ENCODE assay signal across 8 cellular contexts in genomic region chr9:129889936-129890717, GRCh38. TPM values are rescaled to one million over a fixed set of nuclear protein-coding genes. Genes with fewer than 3 reads are reported as not detected.
A peak's percentile ranks its signal among the peaks of the same experiment; 100 is the strongest.
DNase-seq lines count a peak whose midpoint lies in the region; ATAC-seq and TF ChIP-seq lines count a peak whose summit lies in the region.

No MANE protein-coding gene starts in this region.

- H3K36me3 ChIP-seq in endodermal cell (ENCODE audit: control insufficient read depth, insufficient read depth, low read length), result peaks cover 23% of the 10 kb centered on the region

- no peaks in the 10 kb centered on the region for H3K9me3 ChIP-seq in endodermal cell (ENCODE audit: control insufficient read depth, low read length)

- H3K27ac Mint-ChIP-seq in endodermal cell, result peak overlapping the region; percentile 56

- H3K36me3 Mint-ChIP-seq in endodermal cell (ENCODE audit: low read depth), result peaks cover 36% of the 10 kb centered on the region

- no peak for TF ChIP-seq CTCF in endodermal cell (conservative IDR thresholded peaks at IDR 0.05)

- no peak overlapping the region for H3K9ac ChIP-seq in endodermal cell (ENCODE audit: extremely low read depth, low read length, poor library complexity, severe bottlenecking)

- no peaks in the 10 kb centered on the region for H3K27me3 ChIP-seq in endodermal cell (ENCODE audit: control insufficient read depth, insufficient read depth, low read length, poor library complexity, severe bottlenecking)

- H3K4me1 Mint-ChIP-seq in endodermal cell, result peaks cover 16% of the 10 kb centered on the region

- DNase-seq in endodermal cell, result peak; percentile 87
- DNase-seq in stimulated activated CD4-positive, alpha-beta T cell treated with anti-CD3 and anti-CD28 coated beads, Interleukin-4, amount 100 ng/mL, for 4 hours, result peak; percentile 71 to 76
- DNase-seq in HPDE6-E6E7 (ENCODE audit: extremely low spot score), result no peak
- DNase-seq in cerebellar cortex (ENCODE audit: low spot score), result no peak

- ATAC-seq in activated CD4-positive, CD25-positive, alpha-beta regulatory T cell treated with anti-CD3 and anti-CD28 coated beads, Interleukin-2, amount 50 U/mL, for 24 hours, result peak; percentile 1
- ATAC-seq in GM18870 (IDR thresholded peaks at IDR 0.05; ENCODE audit: unreplicated experiment), result no peak
- no peak for ATAC-seq in SK-N-SH treated with all-trans-retinoic acid at 6 μM for 48 hours

- H3K27me3 Mint-ChIP-seq in endodermal cell (ENCODE audit: insufficient read depth), result no peaks in the 10 kb centered on the region

- H3K9me3 Mint-ChIP-seq in endodermal cell, result no peaks in the 10 kb centered on the region

- H3K4me3 ChIP-seq in endodermal cell (ENCODE audit: low read length), result no peak overlapping the region

- peak; percentile 13 for TF ChIP-seq POLR2A in GM19099 (IDR thresholded peaks at IDR 0.05; ENCODE audit: extremely low read depth, insufficient read length, low read depth)

- peak overlapping the region; percentile 38 for H3K4me3 Mint-ChIP-seq in endodermal cell

- 71 to 76% methylated on average over 11 to 37 of the region's 37 CpGs for WGBS in endodermal cell (ENCODE audit: insufficient coverage in 1 of 2, insufficient read length in 1 of 2), 2 experiments

- peak overlapping the region; percentile 32 for H3K27ac ChIP-seq in endodermal cell (ENCODE audit: low read depth, low read length)

- peaks cover 4% of the 10 kb centered on the region for H3K4me1 ChIP-seq in endodermal cell (ENCODE audit: control insufficient read depth, insufficient read depth, low read length)

TF ChIP-seq in SK-N-SH treated with all-trans-retinoic acid at 6 μM for 48 hours, 23 proteins besides CTCF, POLR2A, EP300 and RAD21:
- TF ChIP-seq TSHZ2 (CRISPR knock-in tag; IDR thresholded peaks at IDR 0.05) (no peak), TCF4 (CRISPR knock-in tag; IDR thresholded peaks at IDR 0.05; ENCODE audit: borderline replicate concordance) (no peak), PPARA (CRISPR knock-in tag; IDR thresholded peaks at IDR 0.05; ENCODE audit: borderline replicate concordance) (no peak), ARNTL (CRISPR knock-in tag; IDR thresholded peaks at IDR 0.05; ENCODE audit: borderline replicate concordance, low read depth) (no peak), ZC3H10 (CRISPR knock-in tag; IDR thresholded peaks at IDR 0.05) (no peak), RARB (CRISPR knock-in tag; IDR thresholded peaks at IDR 0.05) (no peak), ZFP30 (CRISPR knock-in tag; IDR thresholded peaks at IDR 0.05) (no peak), TOX (CRISPR knock-in tag; IDR thresholded peaks at IDR 0.05; ENCODE audit: borderline replicate concordance) (no peak)

RNA-seq across cellular contexts. Expression of gene USP20, which starts 54.9 kb away (rescaled TPM):
- total RNA-seq in endodermal cell, result 10 to 100 TPM; 24.4 to 25.8 TPM
- 23.8 TPM for polyA plus RNA-seq in endodermal cell (2013, experiment 1 of 2)
- polyA plus RNA-seq in endodermal cell (2013, experiment 2 of 2), result 20.7 TPM

RNA-seq across cellular contexts. Expression of gene C9orf78, which starts 55.1 kb away (rescaled TPM):
- 10 to 100 TPM; 29.9 to 34.1 TPM for total RNA-seq in endodermal cell
- 42.8 TPM for polyA plus RNA-seq in endodermal cell (2013, experiment 1 of 2)
- 38.7 TPM for polyA plus RNA-seq in endodermal cell (2013, experiment 2 of 2)

Comparison
In these comparisons a context has a peak if more than half of its experiments do, and no peak if none do; other contexts are left out.
1. ATAC-seq: peak in activated CD4-positive, CD25-positive, alpha-beta regulatory T cell treated with anti-CD3 and anti-CD28 coated beads, Interleukin-2, amount 50 U/mL, for 24 hours (2 of 2); none in GM18870 (single experiment) and SK-N-SH treated with all-trans-retinoic acid at 6 μM for 48 hours (single experiment).
2. DNase-seq: peak in endodermal cell (single experiment) and stimulated activated CD4-positive, alpha-beta T cell treated with anti-CD3 and anti-CD28 coated beads, Interleukin-4, amount 100 ng/mL, for 4 hours (2 of 2); none in HPDE6-E6E7 (single experiment) and cerebellar cortex (single experiment).